ENCODE assay signal across 1 cellular context in the genomic region with DNA sequence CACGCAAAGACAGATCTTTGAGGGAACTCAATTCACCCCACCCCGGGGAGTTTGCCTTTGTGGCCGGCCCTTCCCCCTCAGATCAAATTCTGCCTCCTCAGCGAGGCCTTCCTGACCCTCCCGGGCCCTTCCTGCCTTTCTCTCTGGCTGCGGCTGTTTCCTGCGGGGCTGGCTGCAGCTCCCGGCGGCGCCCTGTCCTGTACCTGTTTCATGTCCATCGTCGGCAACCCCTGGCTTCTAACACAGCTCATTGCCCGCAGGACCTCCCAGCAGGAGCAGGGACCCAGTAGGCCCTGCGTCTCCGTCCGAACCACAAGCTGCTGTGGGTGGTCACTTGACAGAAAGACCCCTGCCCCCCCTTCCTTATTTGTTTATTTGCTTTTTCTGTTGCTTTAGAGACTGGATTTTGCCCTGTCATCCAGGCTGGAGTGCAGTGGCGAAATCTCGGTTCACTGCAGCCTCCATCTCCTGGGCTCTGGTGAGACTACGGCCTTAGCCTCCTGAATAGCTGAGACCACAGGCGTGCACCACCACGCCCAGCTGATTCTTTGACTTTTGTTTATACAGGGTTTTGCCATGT.
TF ChIP-seq lines count a peak whose summit lies in the region.

No MANE protein-coding gene starts in this region.

TF ChIP-seq in liver, 16 proteins besides CTCF, POLR2A, EP300 and RAD21 (continued from another document):
- TF ChIP-seq GABPA (IDR thresholded peaks at IDR 0.05 in 1 of 2, conservative IDR thresholded peaks at IDR 0.05 in 1 of 2), result no peak
